8 cellular contexts compared by ENCODE assay signal in genomic region chr4:73676881-73677323, GRCh38. TPM values are rescaled to one million over a fixed set of nuclear protein-coding genes. Genes with fewer than 3 reads are reported as not detected.
A peak's percentile ranks its signal among the peaks of the same experiment; 100 is the strongest.
DNase-seq lines count a peak whose midpoint lies in the region; ATAC-seq and TF ChIP-seq lines count a peak whose summit lies in the region.

No MANE protein-coding gene starts in this region.

- H2BK5ac ChIP-seq in H9 (ENCODE audit: insufficient read length, low read length) (no peak overlapping the region), mesendoderm (ENCODE audit: low read length) (no peak overlapping the region)

- no peaks in the 10 kb centered on the region for H3K27me3 Mint-ChIP-seq in H9 (ENCODE audit: low read depth)

- H3K4me2 ChIP-seq in PC-3 (ENCODE audit: low read length), result peak overlapping the region; percentile 62
- no peak overlapping the region for H3K4me2 ChIP-seq in H9 (ENCODE audit: insufficient read depth, insufficient read length, low read length)
- no peak overlapping the region for H3K4me2 ChIP-seq in mesendoderm (ENCODE audit: low read length)

- H3K27ac ChIP-seq in PC-3 (ENCODE audit: low read length), result peak overlapping the region; percentile 96
- H3K27ac ChIP-seq in H9 (ENCODE audit: insufficient read length, low read depth, low read length), result no peak overlapping the region
- H3K27ac ChIP-seq in mesendoderm (ENCODE audit: low read depth, low read length), result no peak overlapping the region

- H3T11ph ChIP-seq in H9 (ENCODE audit: low read length), result no peak overlapping the region

- H3K9me3 Mint-ChIP-seq in H9, result no peaks in the 10 kb centered on the region; a peak in 1 of 5 replicates

- no peaks in the 10 kb centered on the region for H3K27me3 ChIP-seq in PC-3 (ENCODE audit: low read length)
- H3K27me3 ChIP-seq in H9 (ENCODE audit: insufficient read depth, low read length), result no peaks in the 10 kb centered on the region
- H3K27me3 ChIP-seq in mesendoderm (ENCODE audit: insufficient read depth, low read length, poor library complexity), result no peaks in the 10 kb centered on the region

- POLR2A ChIA-PET in PC-3 (lab: Charles Lee; ENCODE audit: unreplicated experiment), result interaction anchor here (0.5 to 1.5 kb wide), 11 partner anchors 26 to 367 kb away, joined by 3 to 17 read pairs (median 5); no protein-coding TSS in a partner anchor

- no peak overlapping the region for H3K4ac ChIP-seq in H9 (ENCODE audit: low read depth, low read length)
- no peak overlapping the region for H3K4ac ChIP-seq in mesendoderm (ENCODE audit: low read depth, low read length)

- no peak overlapping the region for H2BK12ac ChIP-seq in H9 (ENCODE audit: insufficient read length, low read depth, low read length)

- no peak overlapping the region for H3K4me3 Mint-ChIP-seq in H9

- no peaks in the 10 kb centered on the region for H3K36me3 Mint-ChIP-seq in H9 (ENCODE audit: insufficient read depth in 1 of 3, low read depth in 3 of 3)

- H3K9ac ChIP-seq in PC-3 (ENCODE audit: low read length), result peak overlapping the region; percentile 92
- H3K9ac ChIP-seq in H9 (ENCODE audit: extremely low read depth, insufficient read length, low read length), result no peak overlapping the region
- H3K9ac ChIP-seq in mesendoderm (ENCODE audit: low read length), result no peak overlapping the region

- peaks cover 37% of the 10 kb centered on the region for H3F3A ChIP-seq in PC-3 (ENCODE audit: low read length, unreplicated experiment)

- no peak overlapping the region; a peak in 1 of 7 replicates for H3K27ac Mint-ChIP-seq in H9

- H3K56ac ChIP-seq in H9 (ENCODE audit: insufficient read length, low read depth, low read length), result no peak overlapping the region
- H3K56ac ChIP-seq in mesendoderm (ENCODE audit: low read length), result no peak overlapping the region

- H4K20me1 ChIP-seq in PC-3 (ENCODE audit: low read length) (no peaks in the 10 kb centered on the region), H9 (ENCODE audit: control insufficient read depth, insufficient read depth, insufficient read length) (no peaks in the 10 kb centered on the region)

- H3K4me1 ChIP-seq in PC-3 (ENCODE audit: insufficient read depth, low read length) (peaks cover 82% of the 10 kb centered on the region), H9 (ENCODE audit: insufficient read depth, low read length) (no peaks in the 10 kb centered on the region), mesendoderm (ENCODE audit: control insufficient read depth, low read depth, low read length) (no peaks in the 10 kb centered on the region)

- peak; percentile 93 for ATAC-seq in GM18909 (IDR thresholded peaks at IDR 0.05; ENCODE audit: poor library complexity, unreplicated experiment)
- ATAC-seq in HG03097 (IDR thresholded peaks at IDR 0.05; ENCODE audit: low FRiP score, unreplicated experiment), result peak; percentile 78
- ATAC-seq in PC-3, result peak; percentile 81
- ATAC-seq in left lobe of liver, result peak; percentile 95

- no peaks in the 10 kb centered on the region for H3K4me1 Mint-ChIP-seq in H9

- H3K23ac ChIP-seq in H9 (ENCODE audit: insufficient read length, low read depth, low read length) (no peak overlapping the region), mesendoderm (ENCODE audit: low read length) (no peak overlapping the region)

- H3K23me2 ChIP-seq in H9 (ENCODE audit: insufficient read length, low read depth, low read length, poor library complexity, severe bottlenecking), result no peaks in the 10 kb centered on the region

- no peaks in the 10 kb centered on the region for H3K79me2 ChIP-seq in PC-3 (ENCODE audit: low read length)
- no peaks in the 10 kb centered on the region for H3K79me2 ChIP-seq in H9 (ENCODE audit: insufficient read depth, low read length)
- H3K79me2 ChIP-seq in mesendoderm (ENCODE audit: control insufficient read depth, insufficient read depth, low read length), result no peaks in the 10 kb centered on the region

- no peak overlapping the region for H2BK15ac ChIP-seq in H9 (ENCODE audit: low read depth, low read length)
- no peak overlapping the region for H2BK15ac ChIP-seq in mesendoderm (replicated peaks; ENCODE audit: low read depth)

- H4K5ac ChIP-seq in H9 (ENCODE audit: insufficient read length, low read depth, low read length) (no peak overlapping the region), mesendoderm (ENCODE audit: low read length) (no peak overlapping the region)

- H3K9me2 ChIP-seq in PC-3 (replicated peaks; ENCODE audit: low read length), result no peaks in the 10 kb centered on the region

- H3K4me3 ChIP-seq in PC-3 (ENCODE audit: low read length) (no peak overlapping the region), mesendoderm (ENCODE audit: low read length) (no peak overlapping the region)

- no TSS peak for BruUV-seq in PC-3 (replicated peaks; lab: Mats Ljungman, UMichigan)

- H2AK5ac ChIP-seq in H9 (ENCODE audit: insufficient read length, low read length) (no peak overlapping the region), mesendoderm (ENCODE audit: low read length) (no peak overlapping the region)

- TF ChIP-seq CTCF in PC-3 (conservative IDR thresholded peaks at IDR 0.05; ENCODE audit: low read depth, low read length), result no peak
- no peak for TF ChIP-seq CTCF in H9 (conservative IDR thresholded peaks at IDR 0.05)

- H3K9me3 ChIP-seq in PC-3 (ENCODE audit: low read length) (no peaks in the 10 kb centered on the region), H9 (ENCODE audit: control insufficient read depth, low read depth, low read length) (no peaks in the 10 kb centered on the region)

- intact Hi-C loops in PC-3 (cut with micrococcal nuclease), result loop anchor here (1.0 to 5.0 kb wide), 3 partner anchors 63 to 245 kb away; partner anchors contain the start of gene CXCL8

- H2BK120ac ChIP-seq in H9 (ENCODE audit: low read depth, low read length, poor library complexity, severe bottlenecking) (no peak overlapping the region), mesendoderm (ENCODE audit: low read depth, low read length) (no peak overlapping the region)

- no CpG with 5 or more reads among the region's 5 CpGs for WGBS in H9 (ENCODE audit: extremely low coverage, insufficient read length, low lambda C conversion rate)
- no CpG with 5 or more reads among the region's 5 CpGs for WGBS in mesendoderm (ENCODE audit: extremely low coverage, insufficient coverage, low lambda C conversion rate)

- no peak overlapping the region for H4K91ac ChIP-seq in H9 (ENCODE audit: insufficient read length, low read depth, low read length)

- peak; percentile 100 for DNase-seq in PC-3
- DNase-seq in left lobe of liver (ENCODE audit: low spot score), result no peak
- no peak for DNase-seq in activated naive CD4-positive, alpha-beta T cell (lab: John Stamatoyannopoulos, UW)
- DNase-seq in hepatic stellate cell (ENCODE audit: low spot score), result no peak
- DNase-seq in H9, result no peak
- no peak for DNase-seq in mesendoderm

- H4K8ac ChIP-seq in H9 (replicated peaks; ENCODE audit: insufficient read length, low read depth, low read length), result no peak overlapping the region
- H4K8ac ChIP-seq in mesendoderm (ENCODE audit: low read depth, low read length), result no peak overlapping the region

- CTCF ChIA-PET in PC-3 (lab: Charles Lee), result interaction anchor here (0.5 to 1.6 kb wide), 3 partner anchors 23 to 251 kb away, joined by 3 to 7 read pairs (median 4); no protein-coding TSS in a partner anchor

- H3K79me1 ChIP-seq in H9 (ENCODE audit: insufficient read depth, low read depth, low read length, poor library complexity, severe bottlenecking) (no peaks in the 10 kb centered on the region), mesendoderm (ENCODE audit: low read length) (no peaks in the 10 kb centered on the region)

- H3K18ac ChIP-seq in H9 (ENCODE audit: insufficient read length, low read depth, low read length), result no peak overlapping the region
- H3K18ac ChIP-seq in mesendoderm (ENCODE audit: low read length), result no peak overlapping the region

- H3K36me3 ChIP-seq in PC-3 (ENCODE audit: low read depth, low read length), result no peaks in the 10 kb centered on the region
- H3K36me3 ChIP-seq in mesendoderm (ENCODE audit: control insufficient read depth, insufficient read depth, low read length), result no peaks in the 10 kb centered on the region

- H2BK20ac ChIP-seq in H9 (ENCODE audit: low read depth, low read length, poor library complexity, severe bottlenecking), result no peak overlapping the region

- no peak overlapping the region for H3K14ac ChIP-seq in H9 (ENCODE audit: insufficient read depth, low read length)

- H2AFZ ChIP-seq in PC-3 (ENCODE audit: low read length) (no peak overlapping the region), H9 (ENCODE audit: low read length) (no peak overlapping the region)

RNA-seq across cellular contexts. Expression of gene RASSF6, which starts 56.7 kb away (rescaled TPM):
- total RNA-seq in PC-3 (2014; rRNA removed) (0.69 and 1.1 TPM in 2 replicates), left lobe of liver (0.23 TPM), H9 (2021) (0.15 and 0.22 TPM in 2 replicates)
- 0.10 TPM for polyA plus RNA-seq in mesendoderm (2013, experiment 1 of 2)
- polyA plus RNA-seq in mesendoderm (2013, experiment 2 of 2), result 0.04 TPM
